In the genomic region with DNA sequence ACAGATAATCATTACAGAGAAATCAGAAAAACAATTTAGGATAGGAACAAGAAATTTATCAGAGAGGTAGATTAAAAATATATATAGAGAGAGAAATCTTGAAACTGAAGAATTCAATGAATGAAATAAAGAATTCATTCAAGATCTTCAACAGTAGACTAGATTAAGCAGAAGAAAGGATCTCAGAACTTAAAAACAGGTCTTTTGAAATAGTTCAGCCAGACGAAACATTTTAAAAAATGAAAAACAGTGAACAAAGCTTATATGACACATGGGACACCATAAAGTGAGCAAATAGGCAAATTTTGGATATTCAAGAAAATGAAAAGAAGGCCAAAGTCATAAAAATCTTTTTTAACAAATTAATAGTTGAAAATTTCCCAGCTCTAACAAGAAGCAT, we compare ENCODE assay signal across 11 cellular contexts.
"Had no signal": no experiment of that assay in that cellular context is flagged by ENCODE, and none has a peak within 500 bp of the region (broad histone marks: within the 10 kb centered on the region; RNA-seq: fewer than 3 reads in every experiment).

No MANE protein-coding gene starts in this region.

- ATAC-seq: GM23338, HCT116 had no signal

- DNase-seq: GM23248, GOT3, H7, H9, HCEC 1CT, HFFc6 had no signal

- H3K27ac ChIP-seq: GM23248 had no signal

- H3K36me3 ChIP-seq: HAP-1 had no signal

- H3K9me3 ChIP-seq: HAP-1 had no signal

- H2AFZ ChIP-seq: GM23248, GM23338 had no signal

- H3K4me3 ChIP-seq: GM23248, GM23338, HAP-1 had no signal

- H3K27ac Mint-ChIP-seq: GM23338, H9, HFFc6 had no signal

- H3K9ac ChIP-seq: GM23248 had no signal

- H3K4me2 ChIP-seq: GM23338 had no signal

- H3K4me3 Mint-ChIP-seq: GM23338, H9, HFFc6 had no signal

- FAIRE-seq: H1, H54 had no signal

- H3K4me1 ChIP-seq: HAP-1 had no signal
